Comparison of ENCODE assay signal across 2 cellular contexts in the genomic region with DNA sequence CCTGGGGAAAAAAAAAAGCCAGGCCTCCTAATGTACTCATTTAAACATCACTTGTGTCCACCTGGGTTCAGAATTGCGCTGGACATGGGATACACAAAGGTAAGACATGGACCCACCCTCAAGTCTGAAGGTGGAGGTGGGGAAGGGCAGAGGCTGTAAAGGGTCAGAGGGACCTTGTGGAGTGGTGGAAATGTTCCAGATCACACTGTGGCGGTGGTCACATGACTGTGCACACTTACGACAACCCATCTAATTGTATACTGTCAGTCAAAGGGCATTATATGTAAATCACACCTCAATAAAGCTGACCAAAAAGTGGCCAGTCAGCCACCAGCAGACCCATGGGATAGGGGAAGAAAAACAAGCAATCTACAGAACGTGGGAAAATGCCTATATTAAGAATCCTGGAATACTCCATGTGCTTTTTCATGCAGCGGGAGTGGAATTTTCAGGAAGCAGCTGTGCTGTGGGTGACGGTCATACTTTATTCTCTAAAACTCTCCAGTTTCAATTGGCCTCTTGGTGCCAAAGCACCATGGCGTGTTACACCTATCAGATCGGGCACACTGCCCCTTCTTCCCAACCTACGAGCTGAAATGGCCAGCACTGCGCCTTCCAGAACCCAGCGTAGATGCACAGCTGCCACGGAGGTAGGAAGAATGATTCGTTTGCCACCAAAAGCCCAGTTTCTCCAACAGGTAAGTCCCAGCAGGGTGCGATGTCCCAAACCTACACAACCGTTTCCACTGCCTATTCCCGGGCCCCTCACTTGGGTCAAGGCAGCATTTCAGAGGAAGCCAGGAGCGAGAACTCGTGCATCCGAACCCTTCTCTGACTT.
TF ChIP-seq lines count a peak whose summit lies in the region.

No MANE protein-coding gene starts in this region.

TF ChIP-seq in liver, 16 proteins besides CTCF, POLR2A, EP300 and RAD21 (continued from another document):
- TF ChIP-seq, protein P1, sequence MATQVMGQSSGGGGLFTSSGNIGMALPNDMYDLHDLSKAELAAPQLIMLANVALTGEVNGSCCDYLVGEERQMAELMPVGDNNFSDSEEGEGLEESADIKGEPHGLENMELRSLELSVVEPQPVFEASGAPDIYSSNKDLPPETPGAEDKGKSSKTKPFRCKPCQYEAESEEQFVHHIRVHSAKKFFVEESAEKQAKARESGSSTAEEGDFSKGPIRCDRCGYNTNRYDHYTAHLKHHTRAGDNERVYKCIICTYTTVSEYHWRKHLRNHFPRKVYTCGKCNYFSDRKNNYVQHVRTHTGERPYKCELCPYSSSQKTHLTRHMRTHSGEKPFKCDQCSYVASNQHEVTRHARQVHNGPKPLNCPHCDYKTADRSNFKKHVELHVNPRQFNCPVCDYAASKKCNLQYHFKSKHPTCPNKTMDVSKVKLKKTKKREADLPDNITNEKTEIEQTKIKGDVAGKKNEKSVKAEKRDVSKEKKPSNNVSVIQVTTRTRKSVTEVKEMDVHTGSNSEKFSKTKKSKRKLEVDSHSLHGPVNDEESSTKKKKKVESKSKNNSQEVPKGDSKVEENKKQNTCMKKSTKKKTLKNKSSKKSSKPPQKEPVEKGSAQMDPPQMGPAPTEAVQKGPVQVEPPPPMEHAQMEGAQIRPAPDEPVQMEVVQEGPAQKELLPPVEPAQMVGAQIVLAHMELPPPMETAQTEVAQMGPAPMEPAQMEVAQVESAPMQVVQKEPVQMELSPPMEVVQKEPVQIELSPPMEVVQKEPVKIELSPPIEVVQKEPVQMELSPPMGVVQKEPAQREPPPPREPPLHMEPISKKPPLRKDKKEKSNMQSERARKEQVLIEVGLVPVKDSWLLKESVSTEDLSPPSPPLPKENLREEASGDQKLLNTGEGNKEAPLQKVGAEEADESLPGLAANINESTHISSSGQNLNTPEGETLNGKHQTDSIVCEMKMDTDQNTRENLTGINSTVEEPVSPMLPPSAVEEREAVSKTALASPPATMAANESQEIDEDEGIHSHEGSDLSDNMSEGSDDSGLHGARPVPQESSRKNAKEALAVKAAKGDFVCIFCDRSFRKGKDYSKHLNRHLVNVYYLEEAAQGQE (IDR thresholded peaks at IDR 0.05), result no peak
- TF ChIP-seq NR2F2 (IDR thresholded peaks at IDR 0.05) (no peak), EGR1 (IDR thresholded peaks at IDR 0.05; ENCODE audit: low read depth in 2 of 2) (no peak), JUND (IDR thresholded peaks at IDR 0.05) (no peak), TAF1 (conservative IDR thresholded peaks at IDR 0.05) (no peak), SP1 (IDR thresholded peaks at IDR 0.05) (no peak)
- TF ChIP-seq, protein P2, sequence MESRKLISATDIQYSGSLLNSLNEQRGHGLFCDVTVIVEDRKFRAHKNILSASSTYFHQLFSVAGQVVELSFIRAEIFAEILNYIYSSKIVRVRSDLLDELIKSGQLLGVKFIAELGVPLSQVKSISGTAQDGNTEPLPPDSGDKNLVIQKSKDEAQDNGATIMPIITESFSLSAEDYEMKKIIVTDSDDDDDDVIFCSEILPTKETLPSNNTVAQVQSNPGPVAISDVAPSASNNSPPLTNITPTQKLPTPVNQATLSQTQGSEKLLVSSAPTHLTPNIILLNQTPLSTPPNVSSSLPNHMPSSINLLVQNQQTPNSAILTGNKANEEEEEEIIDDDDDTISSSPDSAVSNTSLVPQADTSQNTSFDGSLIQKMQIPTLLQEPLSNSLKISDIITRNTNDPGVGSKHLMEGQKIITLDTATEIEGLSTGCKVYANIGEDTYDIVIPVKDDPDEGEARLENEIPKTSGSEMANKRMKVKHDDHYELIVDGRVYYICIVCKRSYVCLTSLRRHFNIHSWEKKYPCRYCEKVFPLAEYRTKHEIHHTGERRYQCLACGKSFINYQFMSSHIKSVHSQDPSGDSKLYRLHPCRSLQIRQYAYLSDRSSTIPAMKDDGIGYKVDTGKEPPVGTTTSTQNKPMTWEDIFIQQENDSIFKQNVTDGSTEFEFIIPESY (IDR thresholded peaks at IDR 0.05), result no peak
TF ChIP-seq in liver: peak in this region for 0.

TF ChIP-seq in HepG2, 621 proteins besides CTCF, POLR2A, EP300 and RAD21 (continued from another document):
- TF ChIP-seq, protein P3, sequence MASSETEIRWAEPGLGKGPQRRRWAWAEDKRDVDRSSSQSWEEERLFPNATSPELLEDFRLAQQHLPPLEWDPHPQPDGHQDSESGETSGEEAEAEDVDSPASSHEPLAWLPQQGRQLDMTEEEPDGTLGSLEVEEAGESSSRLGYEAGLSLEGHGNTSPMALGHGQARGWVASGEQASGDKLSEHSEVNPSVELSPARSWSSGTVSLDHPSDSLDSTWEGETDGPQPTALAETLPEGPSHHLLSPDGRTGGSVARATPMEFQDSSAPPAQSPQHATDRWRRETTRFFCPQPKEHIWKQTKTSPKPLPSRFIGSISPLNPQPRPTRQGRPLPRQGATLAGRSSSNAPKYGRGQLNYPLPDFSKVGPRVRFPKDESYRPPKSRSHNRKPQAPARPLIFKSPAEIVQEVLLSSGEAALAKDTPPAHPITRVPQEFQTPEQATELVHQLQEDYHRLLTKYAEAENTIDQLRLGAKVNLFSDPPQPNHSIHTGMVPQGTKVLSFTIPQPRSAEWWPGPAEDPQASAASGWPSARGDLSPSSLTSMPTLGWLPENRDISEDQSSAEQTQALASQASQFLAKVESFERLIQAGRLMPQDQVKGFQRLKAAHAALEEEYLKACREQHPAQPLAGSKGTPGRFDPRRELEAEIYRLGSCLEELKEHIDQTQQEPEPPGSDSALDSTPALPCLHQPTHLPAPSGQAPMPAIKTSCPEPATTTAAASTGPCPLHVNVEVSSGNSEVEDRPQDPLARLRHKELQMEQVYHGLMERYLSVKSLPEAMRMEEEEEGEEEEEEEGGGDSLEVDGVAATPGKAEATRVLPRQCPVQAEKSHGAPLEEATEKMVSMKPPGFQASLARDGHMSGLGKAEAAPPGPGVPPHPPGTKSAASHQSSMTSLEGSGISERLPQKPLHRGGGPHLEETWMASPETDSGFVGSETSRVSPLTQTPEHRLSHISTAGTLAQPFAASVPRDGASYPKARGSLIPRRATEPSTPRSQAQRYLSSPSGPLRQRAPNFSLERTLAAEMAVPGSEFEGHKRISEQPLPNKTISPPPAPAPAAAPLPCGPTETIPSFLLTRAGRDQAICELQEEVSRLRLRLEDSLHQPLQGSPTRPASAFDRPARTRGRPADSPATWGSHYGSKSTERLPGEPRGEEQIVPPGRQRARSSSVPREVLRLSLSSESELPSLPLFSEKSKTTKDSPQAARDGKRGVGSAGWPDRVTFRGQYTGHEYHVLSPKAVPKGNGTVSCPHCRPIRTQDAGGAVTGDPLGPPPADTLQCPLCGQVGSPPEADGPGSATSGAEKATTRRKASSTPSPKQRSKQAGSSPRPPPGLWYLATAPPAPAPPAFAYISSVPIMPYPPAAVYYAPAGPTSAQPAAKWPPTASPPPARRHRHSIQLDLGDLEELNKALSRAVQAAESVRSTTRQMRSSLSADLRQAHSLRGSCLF (CRISPR knock-in tag; IDR thresholded peaks at IDR 0.05; ENCODE audit: borderline replicate concordance), result no peak
- no peak for TF ChIP-seq PCBP1 (IDR thresholded peaks at IDR 0.05; ENCODE audit: borderline replicate concordance, low read depth, low read length)
- no peak for TF ChIP-seq KAT7 (CRISPR knock-in tag; IDR thresholded peaks at IDR 0.05; ENCODE audit: borderline replicate concordance)
- no peak for TF ChIP-seq ZNF788 (CRISPR knock-in tag; IDR thresholded peaks at IDR 0.05; ENCODE audit: borderline replicate concordance)
- no peak for TF ChIP-seq RARG (CRISPR knock-in tag; IDR thresholded peaks at IDR 0.05; ENCODE audit: low read depth)
- no peak for TF ChIP-seq ZFP82 (CRISPR knock-in tag; IDR thresholded peaks at IDR 0.05; ENCODE audit: borderline replicate concordance)
- no peak for TF ChIP-seq ZNF484 (CRISPR knock-in tag; IDR thresholded peaks at IDR 0.05; ENCODE audit: borderline replicate concordance, low read depth)
- no peak for TF ChIP-seq ZNF652 (CRISPR knock-in tag; IDR thresholded peaks at IDR 0.05; ENCODE audit: borderline replicate concordance, low read depth)
- TF ChIP-seq, protein P4, sequence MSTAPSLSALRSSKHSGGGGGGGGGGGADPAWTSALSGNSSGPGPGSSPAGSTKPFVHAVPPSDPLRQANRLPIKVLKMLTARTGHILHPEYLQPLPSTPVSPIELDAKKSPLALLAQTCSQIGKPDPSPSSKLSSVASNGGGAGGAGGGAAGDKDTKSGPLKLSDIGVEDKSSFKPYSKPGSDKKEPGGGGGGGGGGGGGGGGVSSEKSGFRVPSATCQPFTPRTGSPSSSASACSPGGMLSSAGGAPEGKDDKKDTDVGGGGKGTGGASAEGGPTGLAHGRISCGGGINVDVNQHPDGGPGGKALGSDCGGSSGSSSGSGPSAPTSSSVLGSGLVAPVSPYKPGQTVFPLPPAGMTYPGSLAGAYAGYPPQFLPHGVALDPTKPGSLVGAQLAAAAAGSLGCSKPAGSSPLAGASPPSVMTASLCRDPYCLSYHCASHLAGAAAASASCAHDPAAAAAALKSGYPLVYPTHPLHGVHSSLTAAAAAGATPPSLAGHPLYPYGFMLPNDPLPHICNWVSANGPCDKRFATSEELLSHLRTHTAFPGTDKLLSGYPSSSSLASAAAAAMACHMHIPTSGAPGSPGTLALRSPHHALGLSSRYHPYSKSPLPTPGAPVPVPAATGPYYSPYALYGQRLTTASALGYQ (CRISPR knock-in tag; IDR thresholded peaks at IDR 0.05), result no peak
- no peak for TF ChIP-seq ZNF329 (CRISPR knock-in tag; IDR thresholded peaks at IDR 0.05; ENCODE audit: low read depth)
- no peak for TF ChIP-seq FOSL1 (CRISPR knock-in tag; IDR thresholded peaks at IDR 0.05; ENCODE audit: borderline replicate concordance)
- no peak for TF ChIP-seq ZMYM2 (CRISPR knock-in tag; IDR thresholded peaks at IDR 0.05)
TF ChIP-seq in HepG2: peak in this region for 0.
